1 cellular context compared by ENCODE assay signal in the genomic region with DNA sequence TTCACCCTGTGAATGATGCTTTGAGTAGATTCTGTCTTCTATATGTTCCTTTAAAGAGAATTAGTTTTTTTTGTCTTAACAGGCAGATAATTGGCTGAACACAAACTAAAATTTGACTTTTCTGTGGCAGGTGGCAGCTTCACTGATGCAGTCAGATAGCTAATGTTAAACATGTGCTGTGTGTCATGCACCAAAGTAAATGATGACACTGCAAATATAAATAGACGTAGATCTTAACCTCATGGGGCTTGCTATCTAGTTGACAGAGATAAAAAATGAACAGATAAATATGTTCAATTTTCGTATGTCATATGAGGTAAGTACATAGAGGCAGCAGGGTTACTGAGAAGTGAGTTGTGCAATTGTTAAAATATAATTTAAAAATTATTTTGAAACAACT.
TF ChIP-seq lines count a peak whose summit lies in the region.

No MANE protein-coding gene starts in this region.

TF ChIP-seq in HepG2, 621 proteins besides CTCF, POLR2A, EP300 and RAD21:
- TF ChIP-seq MAFK (conservative IDR thresholded peaks at IDR 0.05 in 1 of 2, IDR thresholded peaks at IDR 0.05 in 1 of 2; ENCODE audit: low read length in 2 of 2) (peak; percentile 83 to 91), MAFF (IDR thresholded peaks at IDR 0.05; ENCODE audit: low read depth, low read length) (peak; percentile 86), ZNF20 (CRISPR knock-in tag; IDR thresholded peaks at IDR 0.05) (no peak), ZNF556 (CRISPR knock-in tag; IDR thresholded peaks at IDR 0.05; ENCODE audit: borderline replicate concordance) (no peak), ZNF766 (CRISPR knock-in tag; IDR thresholded peaks at IDR 0.05; ENCODE audit: borderline replicate concordance) (no peak)
